Comparison of ENCODE assay signal across 1 cellular context in genomic region chr1:5287178-5288155, GRCh38.
TF ChIP-seq lines count a peak whose summit lies in the region.

No MANE protein-coding gene starts in this region.

TF ChIP-seq in SK-N-SH treated with all-trans-retinoic acid at 6 μM for 48 hours, 23 proteins besides CTCF, POLR2A, EP300 and RAD21 (continued from another document):
- TF ChIP-seq, protein P1, sequence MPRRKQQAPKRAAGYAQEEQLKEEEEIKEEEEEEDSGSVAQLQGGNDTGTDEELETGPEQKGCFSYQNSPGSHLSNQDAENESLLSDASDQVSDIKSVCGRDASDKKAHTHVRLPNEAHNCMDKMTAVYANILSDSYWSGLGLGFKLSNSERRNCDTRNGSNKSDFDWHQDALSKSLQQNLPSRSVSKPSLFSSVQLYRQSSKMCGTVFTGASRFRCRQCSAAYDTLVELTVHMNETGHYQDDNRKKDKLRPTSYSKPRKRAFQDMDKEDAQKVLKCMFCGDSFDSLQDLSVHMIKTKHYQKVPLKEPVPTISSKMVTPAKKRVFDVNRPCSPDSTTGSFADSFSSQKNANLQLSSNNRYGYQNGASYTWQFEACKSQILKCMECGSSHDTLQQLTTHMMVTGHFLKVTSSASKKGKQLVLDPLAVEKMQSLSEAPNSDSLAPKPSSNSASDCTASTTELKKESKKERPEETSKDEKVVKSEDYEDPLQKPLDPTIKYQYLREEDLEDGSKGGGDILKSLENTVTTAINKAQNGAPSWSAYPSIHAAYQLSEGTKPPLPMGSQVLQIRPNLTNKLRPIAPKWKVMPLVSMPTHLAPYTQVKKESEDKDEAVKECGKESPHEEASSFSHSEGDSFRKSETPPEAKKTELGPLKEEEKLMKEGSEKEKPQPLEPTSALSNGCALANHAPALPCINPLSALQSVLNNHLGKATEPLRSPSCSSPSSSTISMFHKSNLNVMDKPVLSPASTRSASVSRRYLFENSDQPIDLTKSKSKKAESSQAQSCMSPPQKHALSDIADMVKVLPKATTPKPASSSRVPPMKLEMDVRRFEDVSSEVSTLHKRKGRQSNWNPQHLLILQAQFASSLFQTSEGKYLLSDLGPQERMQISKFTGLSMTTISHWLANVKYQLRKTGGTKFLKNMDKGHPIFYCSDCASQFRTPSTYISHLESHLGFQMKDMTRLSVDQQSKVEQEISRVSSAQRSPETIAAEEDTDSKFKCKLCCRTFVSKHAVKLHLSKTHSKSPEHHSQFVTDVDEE (CRISPR knock-in tag; IDR thresholded peaks at IDR 0.05), result no peak
- no peak for TF ChIP-seq ZFP30 (CRISPR knock-in tag; IDR thresholded peaks at IDR 0.05)
- TF ChIP-seq ESRRG (CRISPR knock-in tag; IDR thresholded peaks at IDR 0.05), result no peak
- no peak for TF ChIP-seq RARB (CRISPR knock-in tag; IDR thresholded peaks at IDR 0.05)
- no peak for TF ChIP-seq ARNTL (CRISPR knock-in tag; IDR thresholded peaks at IDR 0.05; ENCODE audit: borderline replicate concordance, low read depth)
- no peak for TF ChIP-seq CREB5 (CRISPR knock-in tag; IDR thresholded peaks at IDR 0.05; ENCODE audit: low read depth)
TF ChIP-seq in SK-N-SH treated with all-trans-retinoic acid at 6 μM for 48 hours: peak in this region for 0.
